ENCODE assay signal across 1 cellular context in genomic region chr11:63839508-63840355, GRCh38.
TF ChIP-seq lines count a peak whose summit lies in the region.

No MANE protein-coding gene starts in this region.

TF ChIP-seq in endothelial cell of umbilical vein, 7 proteins besides CTCF, POLR2A, EP300 and RAD21 (continued from another document):
- TF ChIP-seq FOS (IDR thresholded peaks at IDR 0.05; ENCODE audit: borderline replicate concordance, insufficient read depth, low read length) (no peak), GATA2 (IDR thresholded peaks at IDR 0.05; ENCODE audit: insufficient read depth, insufficient read length, low read depth, low read length) (no peak)
